13 cellular contexts compared by ENCODE assay signal in genomic region chr2:102034683-102035606, GRCh38. TPM values are rescaled to one million over a fixed set of nuclear protein-coding genes. Genes with fewer than 3 reads are reported as not detected.
DNase-seq lines count a peak whose midpoint lies in the region; ATAC-seq, FAIRE-seq and TF ChIP-seq lines count a peak whose summit lies in the region.
"Had no signal": no experiment of that assay in that cellular context is flagged by ENCODE, and none has a peak within 500 bp of the region (broad histone marks: within the 10 kb centered on the region; RNA-seq: fewer than 3 reads in every experiment).

No MANE protein-coding gene starts in this region.

- no peak overlapping the region for H3K9ac ChIP-seq in astrocyte (ENCODE audit: low read length)

- TF ChIP-seq POLR2A in stomach (IDR thresholded peaks at IDR 0.05), result no peak

- H3K27ac ChIP-seq in astrocyte (ENCODE audit: low read depth, low read length) (no peak overlapping the region), lower lobe of right lung (peak overlapping the region; percentile 63), stomach (peak overlapping the region in 4 of 5 donors; percentile 64 to 82 (median 78))

- H3K27ac Mint-ChIP-seq in activated CD4-positive, alpha-beta T cell treated with anti-CD3 and anti-CD28 coated beads, Interleukin-2, amount 10 ng/mL, durations not matched to agents 7 days and 5 days, result peak overlapping the region; percentile 66
- H3K27ac Mint-ChIP-seq in astrocyte (ENCODE audit: unreplicated experiment), result peak overlapping the region; percentile 34
- H3K27ac Mint-ChIP-seq in effector memory CD8-positive, alpha-beta T cell, result peak overlapping the region in 1 of 2 donors; percentile 4

- no peaks in the 10 kb centered on the region for H4K20me1 ChIP-seq in astrocyte (ENCODE audit: insufficient read depth, low read length)

- 71 to 83% (median 79%) methylated on average over 14 of the region's 14 CpGs for WGBS in stomach, 5 donors

- no peak for TF ChIP-seq EP300 in stomach (IDR thresholded peaks at IDR 0.05)

- H3K36me3 ChIP-seq in astrocyte (ENCODE audit: insufficient read depth, low read length) (no peaks in the 10 kb centered on the region), lower lobe of right lung (no peaks in the 10 kb centered on the region), stomach (no peaks in the 10 kb centered on the region)
- H3K36me3 ChIP-seq: adrenal gland, tibial artery had no signal

- no peaks in the 10 kb centered on the region for H3K79me2 ChIP-seq in astrocyte (ENCODE audit: insufficient read depth, low read length)

- no peak overlapping the region for H3K4me2 ChIP-seq in astrocyte (ENCODE audit: low read length)

- H2AFZ ChIP-seq in astrocyte (ENCODE audit: low read depth, low read length), result no peak overlapping the region

- TF ChIP-seq CTCF in astrocyte (IDR thresholded peaks at IDR 0.05; ENCODE audit: insufficient read depth, low read depth, low read length), result no peak
- no peak for TF ChIP-seq CTCF in lower lobe of right lung (IDR thresholded peaks at IDR 0.05)
- TF ChIP-seq CTCF in stomach (IDR thresholded peaks at IDR 0.05), result no peak

- CTCF ChIA-PET in activated CD4-positive, alpha-beta T cell treated with anti-CD3 and anti-CD28 coated beads, Interleukin-2, amount 10 ng/mL, durations not matched to agents 7 days and 5 days (lab: Charles Lee), result interaction anchor here (0.7 to 1.9 kb wide), 5 partner anchors 10 to 206 kb away, joined by 3 to 6 read pairs (median 4); no protein-coding TSS in a partner anchor

- FAIRE-seq in astrocyte (lab: Jason Lieb, UNC), result no peak

- intact Hi-C loops in lower lobe of right lung (cut with DNase I) (no loop called here), stomach (cut with DNase I; ENCODE audit: low total_unique reads) (no loop called here)

- H3K9me3 ChIP-seq in astrocyte (ENCODE audit: insufficient read depth, low read depth, low read length), result no peaks in the 10 kb centered on the region
- H3K9me3 ChIP-seq in lower lobe of right lung, result no peaks in the 10 kb centered on the region
- no peaks in the 10 kb centered on the region for H3K9me3 ChIP-seq in stomach
- H3K9me3 ChIP-seq: adrenal gland, tibial artery had no signal

- H3K4me3 ChIP-seq in astrocyte (ENCODE audit: insufficient read depth, low read depth, low read length), result no peak overlapping the region
- H3K4me3 ChIP-seq in lower lobe of right lung, result no peak overlapping the region
- no peak overlapping the region for H3K4me3 ChIP-seq in stomach
- H3K4me3 ChIP-seq: adrenal gland, tibial artery had no signal

- H3K4me3 Mint-ChIP-seq in activated CD4-positive, alpha-beta T cell treated with anti-CD3 and anti-CD28 coated beads, Interleukin-2, amount 10 ng/mL, durations not matched to agents 7 days and 5 days, result no peak overlapping the region
- peak overlapping the region; percentile 66 for H3K4me3 Mint-ChIP-seq in astrocyte (ENCODE audit: unreplicated experiment)
- H3K4me3 Mint-ChIP-seq in effector memory CD8-positive, alpha-beta T cell, result peak overlapping the region in 1 of 2 donors; percentile 26

- ATAC-seq in lower lobe of right lung, result peak in 1 of 2 donors; percentile 15
- ATAC-seq in HG02623 (IDR thresholded peaks at IDR 0.05; ENCODE audit: unreplicated experiment), result no peak
- ATAC-seq in effector memory CD8-positive, alpha-beta T cell (replicated peaks), result no peak
- ATAC-seq: sciatic nerve had no signal

- H3K27me3 Mint-ChIP-seq in activated CD4-positive, alpha-beta T cell treated with anti-CD3 and anti-CD28 coated beads, Interleukin-2, amount 10 ng/mL, durations not matched to agents 7 days and 5 days, result no peaks in the 10 kb centered on the region
- peaks cover 2% of the 10 kb centered on the region for H3K27me3 Mint-ChIP-seq in astrocyte (ENCODE audit: low read depth, unreplicated experiment)
- peaks cover 18 to 41% of the 10 kb centered on the region in 2 donors for H3K27me3 Mint-ChIP-seq in effector memory CD8-positive, alpha-beta T cell

- H3K4me1 Mint-ChIP-seq in activated CD4-positive, alpha-beta T cell treated with anti-CD3 and anti-CD28 coated beads, Interleukin-2, amount 10 ng/mL, durations not matched to agents 7 days and 5 days, result peaks cover 32% of the 10 kb centered on the region
- peaks cover 32% of the 10 kb centered on the region for H3K4me1 Mint-ChIP-seq in astrocyte (ENCODE audit: low read depth, unreplicated experiment)
- H3K4me1 Mint-ChIP-seq in effector memory CD8-positive, alpha-beta T cell (ENCODE audit: low read depth in 2 of 2), result peaks cover 11 to 12% of the 10 kb centered on the region in 2 donors

- no peaks in the 10 kb centered on the region for H3K27me3 ChIP-seq in astrocyte (ENCODE audit: insufficient read depth, low read length)
- no peaks in the 10 kb centered on the region for H3K27me3 ChIP-seq in lower lobe of right lung (ENCODE audit: low read depth)
- no peaks in the 10 kb centered on the region for H3K27me3 ChIP-seq in stomach
- H3K27me3 ChIP-seq: adrenal gland, tibial artery had no signal

- no peak for DNase-seq in activated CD4-positive, alpha-beta T cell treated with anti-CD3 and anti-CD28 coated beads, Interleukin-2, amount 10 ng/mL, durations not matched to agents 7 days and 5 days
- no peak for DNase-seq in activated CD4-positive, alpha-beta T cell treated with anti-CD3 and anti-CD28 coated beads, Interleukin-2, amount 50 U/mL, for 4 hours
- DNase-seq in astrocyte (ENCODE audit: low read depth) (no peak), lower lobe of right lung (no peak), stomach (no peak), NCI-H526 (lab: John Stamatoyannopoulos, UW) (no peak)
- DNase-seq in effector memory CD8-positive, alpha-beta T cell, result no peak
- DNase-seq: adrenal gland, NCI-H1105 treated with DMSO at 0.1 percent for 48 hours, NCI-H446 treated with DMSO at 0.1 percent for 48 hours, tibial artery had no signal

- peaks cover 8% of the 10 kb centered on the region for H3K36me3 Mint-ChIP-seq in activated CD4-positive, alpha-beta T cell treated with anti-CD3 and anti-CD28 coated beads, Interleukin-2, amount 10 ng/mL, durations not matched to agents 7 days and 5 days (ENCODE audit: low read depth)
- peaks cover 6% of the 10 kb centered on the region for H3K36me3 Mint-ChIP-seq in astrocyte (ENCODE audit: low read depth, unreplicated experiment)
- no peaks in the 10 kb centered on the region for H3K36me3 Mint-ChIP-seq in effector memory CD8-positive, alpha-beta T cell (ENCODE audit: insufficient read depth)

- peaks cover 2% of the 10 kb centered on the region for H3K9me3 Mint-ChIP-seq in activated CD4-positive, alpha-beta T cell treated with anti-CD3 and anti-CD28 coated beads, Interleukin-2, amount 10 ng/mL, durations not matched to agents 7 days and 5 days
- H3K9me3 Mint-ChIP-seq in astrocyte (ENCODE audit: unreplicated experiment), result peaks cover 15% of the 10 kb centered on the region
- H3K9me3 Mint-ChIP-seq in effector memory CD8-positive, alpha-beta T cell, result no peaks in the 10 kb centered on the region

- POLR2A ChIA-PET in activated CD4-positive, alpha-beta T cell treated with anti-CD3 and anti-CD28 coated beads, Interleukin-2, amount 10 ng/mL, durations not matched to agents 7 days and 5 days (lab: Charles Lee), result no interaction called here

- H3K4me1 ChIP-seq in astrocyte (ENCODE audit: insufficient read depth, low read length) (peaks cover 19% of the 10 kb centered on the region), lower lobe of right lung (peaks cover 62% of the 10 kb centered on the region), stomach (peaks cover 14 to 58% (median 26%) of the 10 kb centered on the region in 4 donors)

RNA-seq across cellular contexts. Expression of gene IL1R2, which starts 43.2 kb away (rescaled TPM):
- total RNA-seq in activated CD4-positive, alpha-beta T cell treated with anti-CD3 and anti-CD28 coated beads, Interleukin-2, amount 10 ng/mL, durations not matched to agents 7 days and 5 days, result under 1 TPM; 0.50 to 0.52 TPM
- 0.34 TPM in 1 of 2 replicates, not detected in the other for total RNA-seq in astrocyte
- total RNA-seq in lower lobe of right lung, result 23.3 TPM
- total RNA-seq in stomach, result 10 to 100 TPM in 4 of 5 donors, 1 to 10 TPM in 1; 2.3 to 99.6 (median 30.7) TPM
- polyA plus RNA-seq in stomach, result 100 to 1,000 TPM in 1 of 3 donors, 10 to 100 TPM in 2; 11.9 to 111 (median 18.9) TPM
